1 cellular context compared by ENCODE assay signal in the genomic region with DNA sequence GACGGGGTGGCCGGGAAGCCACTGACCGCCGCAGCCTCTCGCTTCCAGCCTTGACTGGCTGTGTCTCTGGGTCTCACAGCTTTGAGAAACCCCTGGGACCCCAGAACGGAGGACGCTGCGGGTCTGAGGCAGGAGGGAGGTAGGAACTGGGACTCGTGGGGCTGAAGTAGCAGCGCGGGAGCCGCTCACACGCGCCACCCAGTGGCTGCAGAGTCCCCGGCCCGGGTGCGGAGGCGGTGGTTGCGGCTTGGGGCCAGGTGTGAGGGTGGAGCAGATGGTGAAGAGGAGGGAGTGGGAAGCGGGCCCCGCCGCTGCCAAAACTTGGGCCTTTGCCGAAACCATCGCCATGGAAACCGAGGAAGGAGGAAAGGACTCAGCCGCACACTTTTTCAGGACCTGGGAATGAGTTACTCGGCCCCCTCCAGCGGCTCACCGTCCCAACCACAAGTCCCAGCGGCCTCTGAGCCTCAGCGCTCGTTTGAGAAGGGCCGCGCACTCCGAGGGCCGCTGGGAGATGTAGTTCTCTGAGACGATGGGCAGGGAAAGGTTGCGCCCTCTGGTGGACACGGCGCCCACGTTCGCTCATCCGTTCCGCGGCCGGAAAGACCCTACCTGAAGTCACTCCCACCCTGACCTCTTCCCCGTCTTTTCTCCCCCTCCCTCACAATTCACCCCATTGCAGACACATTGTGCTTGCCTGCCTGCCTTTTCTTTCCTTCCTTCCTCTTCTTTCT.
TF ChIP-seq lines count a peak whose summit lies in the region.

No MANE protein-coding gene starts in this region.

TF ChIP-seq in HepG2, 621 proteins besides CTCF, POLR2A, EP300 and RAD21 (continued from another document and continues in another):
- no peak for TF ChIP-seq ZNF619 (CRISPR knock-in tag; IDR thresholded peaks at IDR 0.05)
- TF ChIP-seq, protein P1, sequence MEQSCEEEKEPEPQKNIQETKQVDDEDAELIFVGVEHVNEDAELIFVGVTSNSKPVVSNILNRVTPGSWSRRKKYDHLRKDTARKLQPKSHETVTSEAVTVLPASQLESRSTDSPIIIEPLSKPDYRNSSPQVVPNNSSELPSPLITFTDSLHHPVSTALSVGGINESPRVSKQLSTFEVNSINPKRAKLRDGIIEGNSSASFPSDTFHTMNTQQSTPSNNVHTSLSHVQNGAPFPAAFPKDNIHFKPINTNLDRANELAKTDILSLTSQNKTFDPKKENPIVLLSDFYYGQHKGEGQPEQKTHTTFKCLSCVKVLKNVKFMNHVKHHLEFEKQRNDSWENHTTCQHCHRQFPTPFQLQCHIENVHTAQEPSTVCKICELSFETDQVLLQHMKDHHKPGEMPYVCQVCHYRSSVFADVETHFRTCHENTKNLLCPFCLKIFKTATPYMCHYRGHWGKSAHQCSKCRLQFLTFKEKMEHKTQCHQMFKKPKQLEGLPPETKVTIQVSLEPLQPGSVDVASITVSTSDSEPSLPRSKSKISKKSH (CRISPR knock-in tag; IDR thresholded peaks at IDR 0.05; ENCODE audit: borderline replicate concordance), result no peak
- peak; percentile 71 for TF ChIP-seq ZNF777 (CRISPR knock-in tag; IDR thresholded peaks at IDR 0.05)
- TF ChIP-seq BCL6 (CRISPR knock-in tag; IDR thresholded peaks at IDR 0.05), result no peak
- TF ChIP-seq ZFP62 (CRISPR knock-in tag; IDR thresholded peaks at IDR 0.05), result peak; percentile 93; the same call in 1 of the 2 replicates
- TF ChIP-seq ZNF281 (CRISPR knock-in tag; IDR thresholded peaks at IDR 0.05; ENCODE audit: borderline replicate concordance), result no peak
- TF ChIP-seq ZNF234 (CRISPR knock-in tag; conservative IDR thresholded peaks at IDR 0.05), result no peak
- TF ChIP-seq MAX (IDR thresholded peaks at IDR 0.05), result peak; percentile 81; the same call in 1 of the 2 replicates
- TF ChIP-seq CBFB (CRISPR knock-in tag; IDR thresholded peaks at IDR 0.05), result peak; percentile 56; the same call in 1 of the 2 replicates
- no peak for TF ChIP-seq ZKSCAN1 (IDR thresholded peaks at IDR 0.05; ENCODE audit: low read length)
- peak; percentile 17; the same call in 1 of the 2 replicates for TF ChIP-seq ZNF605 (CRISPR knock-in tag; IDR thresholded peaks at IDR 0.05)
- TF ChIP-seq XBP1 (CRISPR knock-in tag; IDR thresholded peaks at IDR 0.05), result no peak
- TF ChIP-seq NAIF1 (CRISPR knock-in tag; IDR thresholded peaks at IDR 0.05; ENCODE audit: borderline replicate concordance), result no peak
- 0 out of 2 replicates have a peak, but pooled peaks have one; percentile 62 for TF ChIP-seq ZKSCAN8 (CRISPR knock-in tag; IDR thresholded peaks at IDR 0.05; ENCODE audit: borderline replicate concordance)
- TF ChIP-seq ZNF251 (CRISPR knock-in tag; IDR thresholded peaks at IDR 0.05), result no peak
- TF ChIP-seq ZZZ3 (CRISPR knock-in tag; IDR thresholded peaks at IDR 0.05; ENCODE audit: borderline replicate concordance), result no peak
- peak; percentile 48; the same call in 1 of the 2 replicates for TF ChIP-seq BCL3 (CRISPR knock-in tag; IDR thresholded peaks at IDR 0.05)
- no peak for TF ChIP-seq ONECUT2 (CRISPR knock-in tag; IDR thresholded peaks at IDR 0.05)
- no peak for TF ChIP-seq HES4 (CRISPR knock-in tag; IDR thresholded peaks at IDR 0.05; ENCODE audit: borderline replicate concordance)
- no peak for TF ChIP-seq ZBTB20 (CRISPR knock-in tag; IDR thresholded peaks at IDR 0.05; ENCODE audit: borderline replicate concordance, low read depth)
- no peak for TF ChIP-seq NCOR1 (IDR thresholded peaks at IDR 0.05; ENCODE audit: borderline replicate concordance, low read length)
- no peak for TF ChIP-seq ZKSCAN5 (CRISPR knock-in tag; IDR thresholded peaks at IDR 0.05)
- no peak for TF ChIP-seq ZNF639 (CRISPR knock-in tag; conservative IDR thresholded peaks at IDR 0.05)
- TF ChIP-seq FOXC1 (CRISPR knock-in tag; IDR thresholded peaks at IDR 0.05; ENCODE audit: borderline replicate concordance), result no peak
- TF ChIP-seq, protein P2, sequence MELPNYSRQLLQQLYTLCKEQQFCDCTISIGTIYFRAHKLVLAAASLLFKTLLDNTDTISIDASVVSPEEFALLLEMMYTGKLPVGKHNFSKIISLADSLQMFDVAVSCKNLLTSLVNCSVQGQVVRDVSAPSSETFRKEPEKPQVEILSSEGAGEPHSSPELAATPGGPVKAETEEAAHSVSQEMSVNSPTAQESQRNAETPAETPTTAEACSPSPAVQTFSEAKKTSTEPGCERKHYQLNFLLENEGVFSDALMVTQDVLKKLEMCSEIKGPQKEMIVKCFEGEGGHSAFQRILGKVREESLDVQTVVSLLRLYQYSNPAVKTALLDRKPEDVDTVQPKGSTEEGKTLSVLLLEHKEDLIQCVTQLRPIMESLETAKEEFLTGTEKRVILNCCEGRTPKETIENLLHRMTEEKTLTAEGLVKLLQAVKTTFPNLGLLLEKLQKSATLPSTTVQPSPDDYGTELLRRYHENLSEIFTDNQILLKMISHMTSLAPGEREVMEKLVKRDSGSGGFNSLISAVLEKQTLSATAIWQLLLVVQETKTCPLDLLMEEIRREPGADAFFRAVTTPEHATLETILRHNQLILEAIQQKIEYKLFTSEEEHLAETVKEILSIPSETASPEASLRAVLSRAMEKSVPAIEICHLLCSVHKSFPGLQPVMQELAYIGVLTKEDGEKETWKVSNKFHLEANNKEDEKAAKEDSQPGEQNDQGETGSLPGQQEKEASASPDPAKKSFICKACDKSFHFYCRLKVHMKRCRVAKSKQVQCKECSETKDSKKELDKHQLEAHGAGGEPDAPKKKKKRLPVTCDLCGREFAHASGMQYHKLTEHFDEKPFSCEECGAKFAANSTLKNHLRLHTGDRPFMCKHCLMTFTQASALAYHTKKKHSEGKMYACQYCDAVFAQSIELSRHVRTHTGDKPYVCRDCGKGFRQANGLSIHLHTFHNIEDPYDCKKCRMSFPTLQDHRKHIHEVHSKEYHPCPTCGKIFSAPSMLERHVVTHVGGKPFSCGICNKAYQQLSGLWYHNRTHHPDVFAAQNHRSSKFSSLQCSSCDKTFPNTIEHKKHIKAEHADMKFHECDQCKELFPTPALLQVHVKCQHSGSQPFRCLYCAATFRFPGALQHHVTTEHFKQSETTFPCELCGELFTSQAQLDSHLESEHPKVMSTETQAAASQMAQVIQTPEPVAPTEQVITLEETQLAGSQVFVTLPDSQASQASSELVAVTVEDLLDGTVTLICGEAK (IDR thresholded peaks at IDR 0.05), result no peak
- TF ChIP-seq, protein P2 (CRISPR knock-in tag; IDR thresholded peaks at IDR 0.05), result peak; percentile 46; the same call in 1 of the 2 replicates
- TF ChIP-seq ZBTB38 (CRISPR knock-in tag; IDR thresholded peaks at IDR 0.05), result peak; percentile 50; the same call in 1 of the 2 replicates
- TF ChIP-seq ZNF576 (CRISPR knock-in tag; IDR thresholded peaks at IDR 0.05), result peak; percentile 93
- TF ChIP-seq MIXL1 (CRISPR knock-in tag; IDR thresholded peaks at IDR 0.05), result no peak
- TF ChIP-seq, protein P3, sequence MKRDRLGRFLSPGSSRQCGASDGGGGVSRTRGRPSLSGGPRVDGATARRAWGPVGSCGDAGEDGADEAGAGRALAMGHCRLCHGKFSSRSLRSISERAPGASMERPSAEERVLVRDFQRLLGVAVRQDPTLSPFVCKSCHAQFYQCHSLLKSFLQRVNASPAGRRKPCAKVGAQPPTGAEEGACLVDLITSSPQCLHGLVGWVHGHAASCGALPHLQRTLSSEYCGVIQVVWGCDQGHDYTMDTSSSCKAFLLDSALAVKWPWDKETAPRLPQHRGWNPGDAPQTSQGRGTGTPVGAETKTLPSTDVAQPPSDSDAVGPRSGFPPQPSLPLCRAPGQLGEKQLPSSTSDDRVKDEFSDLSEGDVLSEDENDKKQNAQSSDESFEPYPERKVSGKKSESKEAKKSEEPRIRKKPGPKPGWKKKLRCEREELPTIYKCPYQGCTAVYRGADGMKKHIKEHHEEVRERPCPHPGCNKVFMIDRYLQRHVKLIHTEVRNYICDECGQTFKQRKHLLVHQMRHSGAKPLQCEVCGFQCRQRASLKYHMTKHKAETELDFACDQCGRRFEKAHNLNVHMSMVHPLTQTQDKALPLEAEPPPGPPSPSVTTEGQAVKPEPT (CRISPR knock-in tag; IDR thresholded peaks at IDR 0.05; ENCODE audit: low read depth), result peak; percentile 66; the same call in 1 of the 2 replicates
- peak; percentile 86; the same call in 1 of the 2 replicates for TF ChIP-seq ZNF788 (CRISPR knock-in tag; IDR thresholded peaks at IDR 0.05; ENCODE audit: borderline replicate concordance)
- 0 out of 2 replicates have a peak, but pooled peaks have one; percentile 40 for TF ChIP-seq ZNF343 (CRISPR knock-in tag; IDR thresholded peaks at IDR 0.05)
- no peak for TF ChIP-seq CEBPG (CRISPR knock-in tag; IDR thresholded peaks at IDR 0.05)
- TF ChIP-seq REL (CRISPR knock-in tag; conservative IDR thresholded peaks at IDR 0.05), result no peak
